1 cellular context compared by ENCODE assay signal in the genomic region with DNA sequence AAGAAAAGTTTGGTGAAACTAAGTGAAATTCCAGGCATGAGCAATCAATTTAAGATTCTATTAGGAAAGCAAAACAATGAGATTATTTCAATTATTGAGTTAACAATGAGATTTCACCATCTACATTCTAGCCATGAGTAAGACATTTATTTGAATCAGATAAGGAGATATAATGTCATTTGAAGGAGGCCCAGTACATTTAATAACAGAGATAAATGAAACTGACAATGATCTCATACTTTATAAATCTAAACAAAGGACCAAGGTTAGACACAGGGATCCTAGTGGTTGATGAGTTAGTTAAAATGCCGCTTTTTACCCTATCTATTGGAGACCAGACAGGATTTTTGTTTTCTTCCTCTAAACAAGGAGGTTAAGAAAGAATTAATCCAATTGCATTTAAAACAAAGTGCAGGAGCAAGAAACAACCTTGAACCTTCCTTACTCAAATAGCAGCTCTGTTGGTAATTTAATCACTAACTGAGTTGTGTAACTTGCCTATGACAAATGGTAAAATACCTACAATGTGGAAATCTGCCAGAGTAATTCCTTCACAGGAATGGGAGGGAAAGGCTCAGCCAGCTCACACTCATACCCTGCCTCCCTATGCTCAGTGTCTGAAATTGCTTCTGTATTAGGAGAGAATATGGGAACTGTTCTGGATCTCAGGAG.
TF ChIP-seq lines count a peak whose summit lies in the region.

No MANE protein-coding gene starts in this region.

TF ChIP-seq in HepG2, 621 proteins besides CTCF, POLR2A, EP300 and RAD21 (continued from another document and continues in another):
- TF ChIP-seq IKZF4 (CRISPR knock-in tag; IDR thresholded peaks at IDR 0.05; ENCODE audit: borderline replicate concordance, low read depth, not compliant biosample characterization) (no peak), FOXO1 (CRISPR knock-in tag; IDR thresholded peaks at IDR 0.05) (peak; percentile 73), HMG20B (CRISPR knock-in tag; conservative IDR thresholded peaks at IDR 0.05) (peak; percentile 68; the same call in 1 of the 2 replicates), SMARCC2 (IDR thresholded peaks at IDR 0.05) (no peak), STAT5B (CRISPR knock-in tag; IDR thresholded peaks at IDR 0.05) (0 out of 2 replicates have a peak, but pooled peaks have one; percentile 48), SOX5 (CRISPR knock-in tag; IDR thresholded peaks at IDR 0.05; ENCODE audit: borderline replicate concordance) (peak; percentile 98), PHF21A (CRISPR knock-in tag; IDR thresholded peaks at IDR 0.05) (peak; percentile 68; the same call in 1 of the 2 replicates), ZNF619 (CRISPR knock-in tag; IDR thresholded peaks at IDR 0.05) (no peak), MLLT10 (CRISPR knock-in tag; IDR thresholded peaks at IDR 0.05) (no peak), CREB1 (IDR thresholded peaks at IDR 0.05) (no peak), CREB1 (CRISPR knock-in tag; IDR thresholded peaks at IDR 0.05) (peak; percentile 77), FOXC1 (CRISPR knock-in tag; IDR thresholded peaks at IDR 0.05; ENCODE audit: borderline replicate concordance) (no peak), ZNF772 (CRISPR knock-in tag; IDR thresholded peaks at IDR 0.05) (peak; percentile 67; the same call in 1 of the 2 replicates), ZSCAN12 (CRISPR knock-in tag; IDR thresholded peaks at IDR 0.05) (0 out of 2 replicates have a peak, but pooled peaks have one; percentile 65), GTF2F1 (IDR thresholded peaks at IDR 0.05; ENCODE audit: low read length) (no peak), SATB2 (CRISPR knock-in tag; IDR thresholded peaks at IDR 0.05) (no peak), ZBTB20 (CRISPR knock-in tag; IDR thresholded peaks at IDR 0.05; ENCODE audit: borderline replicate concordance, low read depth) (peak; percentile 78; the same call in 1 of the 2 replicates), CEBPB (IDR thresholded peaks at IDR 0.05; ENCODE audit: borderline replicate concordance, low read depth, low read length) (peak; percentile 96), ZNF335 (CRISPR knock-in tag; IDR thresholded peaks at IDR 0.05) (0 out of 2 replicates have a peak, but pooled peaks have one; percentile 39), ZNF451 (CRISPR knock-in tag; IDR thresholded peaks at IDR 0.05) (no peak), YEATS4 (CRISPR knock-in tag; IDR thresholded peaks at IDR 0.05; ENCODE audit: borderline replicate concordance) (peak; percentile 25; the same call in 1 of the 2 replicates), ETV5 (CRISPR knock-in tag; IDR thresholded peaks at IDR 0.05; ENCODE audit: borderline replicate concordance) (peak; percentile 28; the same call in 1 of the 2 replicates), ZNF652 (CRISPR knock-in tag; IDR thresholded peaks at IDR 0.05; ENCODE audit: borderline replicate concordance, low read depth) (peak; percentile 67; the same call in 1 of the 2 replicates)
- TF ChIP-seq, protein P1, sequence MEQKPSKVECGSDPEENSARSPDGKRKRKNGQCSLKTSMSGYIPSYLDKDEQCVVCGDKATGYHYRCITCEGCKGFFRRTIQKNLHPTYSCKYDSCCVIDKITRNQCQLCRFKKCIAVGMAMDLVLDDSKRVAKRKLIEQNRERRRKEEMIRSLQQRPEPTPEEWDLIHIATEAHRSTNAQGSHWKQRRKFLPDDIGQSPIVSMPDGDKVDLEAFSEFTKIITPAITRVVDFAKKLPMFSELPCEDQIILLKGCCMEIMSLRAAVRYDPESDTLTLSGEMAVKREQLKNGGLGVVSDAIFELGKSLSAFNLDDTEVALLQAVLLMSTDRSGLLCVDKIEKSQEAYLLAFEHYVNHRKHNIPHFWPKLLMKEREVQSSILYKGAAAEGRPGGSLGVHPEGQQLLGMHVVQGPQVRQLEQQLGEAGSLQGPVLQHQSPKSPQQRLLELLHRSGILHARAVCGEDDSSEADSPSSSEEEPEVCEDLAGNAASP (CRISPR knock-in tag; IDR thresholded peaks at IDR 0.05; ENCODE audit: borderline replicate concordance) = peak; percentile 86
- TF ChIP-seq, protein P2, sequence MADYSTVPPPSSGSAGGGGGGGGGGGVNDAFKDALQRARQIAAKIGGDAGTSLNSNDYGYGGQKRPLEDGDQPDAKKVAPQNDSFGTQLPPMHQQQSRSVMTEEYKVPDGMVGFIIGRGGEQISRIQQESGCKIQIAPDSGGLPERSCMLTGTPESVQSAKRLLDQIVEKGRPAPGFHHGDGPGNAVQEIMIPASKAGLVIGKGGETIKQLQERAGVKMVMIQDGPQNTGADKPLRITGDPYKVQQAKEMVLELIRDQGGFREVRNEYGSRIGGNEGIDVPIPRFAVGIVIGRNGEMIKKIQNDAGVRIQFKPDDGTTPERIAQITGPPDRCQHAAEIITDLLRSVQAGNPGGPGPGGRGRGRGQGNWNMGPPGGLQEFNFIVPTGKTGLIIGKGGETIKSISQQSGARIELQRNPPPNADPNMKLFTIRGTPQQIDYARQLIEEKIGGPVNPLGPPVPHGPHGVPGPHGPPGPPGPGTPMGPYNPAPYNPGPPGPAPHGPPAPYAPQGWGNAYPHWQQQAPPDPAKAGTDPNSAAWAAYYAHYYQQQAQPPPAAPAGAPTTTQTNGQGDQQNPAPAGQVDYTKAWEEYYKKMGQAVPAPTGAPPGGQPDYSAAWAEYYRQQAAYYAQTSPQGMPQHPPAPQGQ (CRISPR knock-in tag; IDR thresholded peaks at IDR 0.05; ENCODE audit: borderline replicate concordance) = no peak
- TF ChIP-seq, protein P3, sequence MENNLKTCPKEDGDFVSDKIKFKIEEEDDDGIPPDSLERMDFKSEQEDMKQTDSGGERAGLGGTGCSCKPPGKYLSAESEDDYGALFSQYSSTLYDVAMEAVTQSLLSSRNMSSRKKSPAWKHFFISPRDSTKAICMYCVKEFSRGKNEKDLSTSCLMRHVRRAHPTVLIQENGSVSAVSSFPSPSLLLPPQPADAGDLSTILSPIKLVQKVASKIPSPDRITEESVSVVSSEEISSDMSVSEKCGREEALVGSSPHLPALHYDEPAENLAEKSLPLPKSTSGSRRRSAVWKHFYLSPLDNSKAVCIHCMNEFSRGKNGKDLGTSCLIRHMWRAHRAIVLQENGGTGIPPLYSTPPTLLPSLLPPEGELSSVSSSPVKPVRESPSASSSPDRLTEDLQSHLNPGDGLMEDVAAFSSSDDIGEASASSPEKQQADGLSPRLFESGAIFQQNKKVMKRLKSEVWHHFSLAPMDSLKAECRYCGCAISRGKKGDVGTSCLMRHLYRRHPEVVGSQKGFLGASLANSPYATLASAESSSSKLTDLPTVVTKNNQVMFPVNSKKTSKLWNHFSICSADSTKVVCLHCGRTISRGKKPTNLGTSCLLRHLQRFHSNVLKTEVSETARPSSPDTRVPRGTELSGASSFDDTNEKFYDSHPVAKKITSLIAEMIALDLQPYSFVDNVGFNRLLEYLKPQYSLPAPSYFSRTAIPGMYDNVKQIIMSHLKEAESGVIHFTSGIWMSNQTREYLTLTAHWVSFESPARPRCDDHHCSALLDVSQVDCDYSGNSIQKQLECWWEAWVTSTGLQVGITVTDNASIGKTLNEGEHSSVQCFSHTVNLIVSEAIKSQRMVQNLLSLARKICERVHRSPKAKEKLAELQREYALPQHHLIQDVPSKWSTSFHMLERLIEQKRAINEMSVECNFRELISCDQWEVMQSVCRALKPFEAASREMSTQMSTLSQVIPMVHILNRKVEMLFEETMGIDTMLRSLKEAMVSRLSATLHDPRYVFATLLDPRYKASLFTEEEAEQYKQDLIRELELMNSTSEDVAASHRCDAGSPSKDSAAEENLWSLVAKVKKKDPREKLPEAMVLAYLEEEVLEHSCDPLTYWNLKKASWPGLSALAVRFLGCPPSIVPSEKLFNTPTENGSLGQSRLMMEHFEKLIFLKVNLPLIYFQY (CRISPR knock-in tag; IDR thresholded peaks at IDR 0.05; ENCODE audit: borderline replicate concordance) = 0 out of 2 replicates have a peak, but pooled peaks have one; percentile 22
- TF ChIP-seq, protein P4, sequence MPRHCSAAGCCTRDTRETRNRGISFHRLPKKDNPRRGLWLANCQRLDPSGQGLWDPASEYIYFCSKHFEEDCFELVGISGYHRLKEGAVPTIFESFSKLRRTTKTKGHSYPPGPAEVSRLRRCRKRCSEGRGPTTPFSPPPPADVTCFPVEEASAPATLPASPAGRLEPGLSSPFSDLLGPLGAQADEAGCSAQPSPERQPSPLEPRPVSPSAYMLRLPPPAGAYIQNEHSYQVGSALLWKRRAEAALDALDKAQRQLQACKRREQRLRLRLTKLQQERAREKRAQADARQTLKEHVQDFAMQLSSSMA (CRISPR knock-in tag; IDR thresholded peaks at IDR 0.05) = no peak
- TF ChIP-seq, protein P5, sequence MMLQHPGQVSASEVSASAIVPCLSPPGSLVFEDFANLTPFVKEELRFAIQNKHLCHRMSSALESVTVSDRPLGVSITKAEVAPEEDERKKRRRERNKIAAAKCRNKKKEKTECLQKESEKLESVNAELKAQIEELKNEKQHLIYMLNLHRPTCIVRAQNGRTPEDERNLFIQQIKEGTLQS (CRISPR knock-in tag; IDR thresholded peaks at IDR 0.05) = peak; percentile 43; the same call in 1 of the 2 replicates
- TF ChIP-seq, protein P6, sequence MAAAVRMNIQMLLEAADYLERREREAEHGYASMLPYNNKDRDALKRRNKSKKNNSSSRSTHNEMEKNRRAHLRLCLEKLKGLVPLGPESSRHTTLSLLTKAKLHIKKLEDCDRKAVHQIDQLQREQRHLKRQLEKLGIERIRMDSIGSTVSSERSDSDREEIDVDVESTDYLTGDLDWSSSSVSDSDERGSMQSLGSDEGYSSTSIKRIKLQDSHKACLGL (CRISPR knock-in tag; IDR thresholded peaks at IDR 0.05) = no peak
- TF ChIP-seq, protein P7, sequence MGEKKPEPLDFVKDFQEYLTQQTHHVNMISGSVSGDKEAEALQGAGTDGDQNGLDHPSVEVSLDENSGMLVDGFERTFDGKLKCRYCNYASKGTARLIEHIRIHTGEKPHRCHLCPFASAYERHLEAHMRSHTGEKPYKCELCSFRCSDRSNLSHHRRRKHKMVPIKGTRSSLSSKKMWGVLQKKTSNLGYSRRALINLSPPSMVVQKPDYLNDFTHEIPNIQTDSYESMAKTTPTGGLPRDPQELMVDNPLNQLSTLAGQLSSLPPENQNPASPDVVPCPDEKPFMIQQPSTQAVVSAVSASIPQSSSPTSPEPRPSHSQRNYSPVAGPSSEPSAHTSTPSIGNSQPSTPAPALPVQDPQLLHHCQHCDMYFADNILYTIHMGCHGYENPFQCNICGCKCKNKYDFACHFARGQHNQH (CRISPR knock-in tag; IDR thresholded peaks at IDR 0.05) = peak; percentile 78
- TF ChIP-seq, protein P8, sequence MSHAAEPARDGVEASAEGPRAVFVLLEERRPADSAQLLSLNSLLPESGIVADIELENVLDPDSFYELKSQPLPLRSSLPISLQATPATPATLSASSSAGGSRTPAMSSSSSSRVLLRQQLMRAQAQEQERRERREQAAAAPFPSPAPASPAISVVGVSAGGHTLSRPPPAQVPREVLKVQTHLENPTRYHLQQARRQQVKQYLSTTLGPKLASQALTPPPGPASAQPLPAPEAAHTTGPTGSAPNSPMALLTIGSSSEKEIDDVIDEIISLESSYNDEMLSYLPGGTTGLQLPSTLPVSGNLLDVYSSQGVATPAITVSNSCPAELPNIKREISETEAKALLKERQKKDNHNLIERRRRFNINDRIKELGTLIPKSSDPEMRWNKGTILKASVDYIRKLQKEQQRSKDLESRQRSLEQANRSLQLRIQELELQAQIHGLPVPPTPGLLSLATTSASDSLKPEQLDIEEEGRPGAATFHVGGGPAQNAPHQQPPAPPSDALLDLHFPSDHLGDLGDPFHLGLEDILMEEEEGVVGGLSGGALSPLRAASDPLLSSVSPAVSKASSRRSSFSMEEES (CRISPR knock-in tag; IDR thresholded peaks at IDR 0.05) = peak; percentile 72; the same call in 1 of the 2 replicates
- TF ChIP-seq, protein P9, sequence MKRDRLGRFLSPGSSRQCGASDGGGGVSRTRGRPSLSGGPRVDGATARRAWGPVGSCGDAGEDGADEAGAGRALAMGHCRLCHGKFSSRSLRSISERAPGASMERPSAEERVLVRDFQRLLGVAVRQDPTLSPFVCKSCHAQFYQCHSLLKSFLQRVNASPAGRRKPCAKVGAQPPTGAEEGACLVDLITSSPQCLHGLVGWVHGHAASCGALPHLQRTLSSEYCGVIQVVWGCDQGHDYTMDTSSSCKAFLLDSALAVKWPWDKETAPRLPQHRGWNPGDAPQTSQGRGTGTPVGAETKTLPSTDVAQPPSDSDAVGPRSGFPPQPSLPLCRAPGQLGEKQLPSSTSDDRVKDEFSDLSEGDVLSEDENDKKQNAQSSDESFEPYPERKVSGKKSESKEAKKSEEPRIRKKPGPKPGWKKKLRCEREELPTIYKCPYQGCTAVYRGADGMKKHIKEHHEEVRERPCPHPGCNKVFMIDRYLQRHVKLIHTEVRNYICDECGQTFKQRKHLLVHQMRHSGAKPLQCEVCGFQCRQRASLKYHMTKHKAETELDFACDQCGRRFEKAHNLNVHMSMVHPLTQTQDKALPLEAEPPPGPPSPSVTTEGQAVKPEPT (CRISPR knock-in tag; IDR thresholded peaks at IDR 0.05; ENCODE audit: low read depth) = no peak
- TF ChIP-seq, protein P10, sequence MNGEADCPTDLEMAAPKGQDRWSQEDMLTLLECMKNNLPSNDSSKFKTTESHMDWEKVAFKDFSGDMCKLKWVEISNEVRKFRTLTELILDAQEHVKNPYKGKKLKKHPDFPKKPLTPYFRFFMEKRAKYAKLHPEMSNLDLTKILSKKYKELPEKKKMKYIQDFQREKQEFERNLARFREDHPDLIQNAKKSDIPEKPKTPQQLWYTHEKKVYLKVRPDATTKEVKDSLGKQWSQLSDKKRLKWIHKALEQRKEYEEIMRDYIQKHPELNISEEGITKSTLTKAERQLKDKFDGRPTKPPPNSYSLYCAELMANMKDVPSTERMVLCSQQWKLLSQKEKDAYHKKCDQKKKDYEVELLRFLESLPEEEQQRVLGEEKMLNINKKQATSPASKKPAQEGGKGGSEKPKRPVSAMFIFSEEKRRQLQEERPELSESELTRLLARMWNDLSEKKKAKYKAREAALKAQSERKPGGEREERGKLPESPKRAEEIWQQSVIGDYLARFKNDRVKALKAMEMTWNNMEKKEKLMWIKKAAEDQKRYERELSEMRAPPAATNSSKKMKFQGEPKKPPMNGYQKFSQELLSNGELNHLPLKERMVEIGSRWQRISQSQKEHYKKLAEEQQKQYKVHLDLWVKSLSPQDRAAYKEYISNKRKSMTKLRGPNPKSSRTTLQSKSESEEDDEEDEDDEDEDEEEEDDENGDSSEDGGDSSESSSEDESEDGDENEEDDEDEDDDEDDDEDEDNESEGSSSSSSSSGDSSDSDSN (CRISPR knock-in tag; IDR thresholded peaks at IDR 0.05) = 0 out of 2 replicates have a peak, but pooled peaks have one; percentile 7
- TF ChIP-seq, protein P11, sequence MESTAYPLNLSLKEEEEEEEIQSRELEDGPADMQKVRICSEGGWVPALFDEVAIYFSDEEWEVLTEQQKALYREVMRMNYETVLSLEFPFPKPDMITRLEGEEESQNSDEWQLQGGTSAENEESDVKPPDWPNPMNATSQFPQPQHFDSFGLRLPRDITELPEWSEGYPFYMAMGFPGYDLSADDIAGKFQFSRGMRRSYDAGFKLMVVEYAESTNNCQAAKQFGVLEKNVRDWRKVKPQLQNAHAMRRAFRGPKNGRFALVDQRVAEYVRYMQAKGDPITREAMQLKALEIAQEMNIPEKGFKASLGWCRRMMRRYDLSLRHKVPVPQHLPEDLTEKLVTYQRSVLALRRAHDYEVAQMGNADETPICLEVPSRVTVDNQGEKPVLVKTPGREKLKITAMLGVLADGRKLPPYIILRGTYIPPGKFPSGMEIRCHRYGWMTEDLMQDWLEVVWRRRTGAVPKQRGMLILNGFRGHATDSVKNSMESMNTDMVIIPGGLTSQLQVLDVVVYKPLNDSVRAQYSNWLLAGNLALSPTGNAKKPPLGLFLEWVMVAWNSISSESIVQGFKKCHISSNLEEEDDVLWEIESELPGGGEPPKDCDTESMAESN (CRISPR knock-in tag; conservative IDR thresholded peaks at IDR 0.05) = peak; percentile 57; the same call in 1 of the 2 replicates
- TF ChIP-seq, protein P12, sequence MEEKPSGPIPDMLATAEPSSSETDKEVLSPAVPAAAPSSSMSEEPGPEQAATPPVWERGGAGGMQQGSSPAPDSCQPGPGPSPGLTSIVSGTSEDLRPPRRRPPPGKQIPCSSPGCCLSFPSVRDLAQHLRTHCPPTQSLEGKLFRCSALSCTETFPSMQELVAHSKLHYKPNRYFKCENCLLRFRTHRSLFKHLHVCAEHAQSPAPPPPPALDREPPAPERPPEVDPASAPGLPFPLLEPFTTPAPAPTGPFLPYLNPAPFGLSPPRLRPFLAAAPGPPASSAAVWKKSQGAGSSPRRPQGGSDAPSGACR (CRISPR knock-in tag; IDR thresholded peaks at IDR 0.05) = peak; percentile 60; the same call in 1 of the 2 replicates
